Comparison of ENCODE assay signal across 11 cellular contexts in genomic region chr10:122126763-122127659, GRCh38.
DNase-seq lines count a peak whose midpoint lies in the region; ATAC-seq and TF ChIP-seq lines count a peak whose summit lies in the region.
"Had no signal": no experiment of that assay in that cellular context is flagged by ENCODE, and none has a peak within 500 bp of the region (broad histone marks: within the 10 kb centered on the region; RNA-seq: fewer than 3 reads in every experiment).

No MANE protein-coding gene starts in this region.

- TF ChIP-seq POLR2A in suprapubic skin (IDR thresholded peaks at IDR 0.05), result no peak

- H3K4me1 Mint-ChIP-seq in HFFc6 (ENCODE audit: low read depth) (peaks cover 36% of the 10 kb centered on the region), endothelial cell (ENCODE audit: unreplicated experiment) (no peaks in the 10 kb centered on the region)

- peak; percentile 88 for DNase-seq in HFFc6
- peak; percentile 89 for DNase-seq in astrocyte of the cerebellum (ENCODE audit: low read depth)
- peak; percentile 95 for DNase-seq in iris pigment epithelial cell (ENCODE audit: low read depth)
- no peak for DNase-seq in suprapubic skin (ENCODE audit: low spot score in 2 of 2)
- DNase-seq in substantia nigra (lab: John Stamatoyannopoulos, UW), result no peak
- no peak for DNase-seq in endothelial cell (ENCODE audit: low spot score)
- DNase-seq: activated CD8-positive, alpha-beta memory T cell treated with anti-CD3 and anti-CD28 coated beads, Interleukin-2, amount 50 U/mL, for 48 hours; NCI-H345 had no signal

- WGBS in suprapubic skin, result 48% methylated on average over 6 of the region's 6 CpGs

- no peaks in the 10 kb centered on the region for H3K36me3 ChIP-seq in suprapubic skin
- H3K36me3 ChIP-seq: neutrophil had no signal

- H3K4me3 ChIP-seq in astrocyte of the cerebellum (ENCODE audit: low read depth, low read length) (no peak overlapping the region), suprapubic skin (no peak overlapping the region)

- in situ Hi-C loops in astrocyte of the cerebellum (cut with HindIII; ENCODE audit: low sequenced_read_pairs), result no loop called here

- peaks cover 3% of the 10 kb centered on the region for H3K27me3 Mint-ChIP-seq in HFFc6 (ENCODE audit: insufficient read depth)
- H3K27me3 Mint-ChIP-seq in endothelial cell (ENCODE audit: unreplicated experiment), result peaks cover 2% of the 10 kb centered on the region

- H3K4me3 Mint-ChIP-seq in HFFc6 (peak overlapping the region; percentile 31), endothelial cell (ENCODE audit: unreplicated experiment) (no peak overlapping the region)

- no peak for TF ChIP-seq CTCF in HFFc6 (IDR thresholded peaks at IDR 0.05)
- no peak for TF ChIP-seq CTCF in astrocyte of the cerebellum (IDR thresholded peaks at IDR 0.05; ENCODE audit: low read depth, low read length, missing control alignments)
- no peak for TF ChIP-seq CTCF in suprapubic skin (IDR thresholded peaks at IDR 0.05)
- TF ChIP-seq CTCF in endothelial cell (IDR thresholded peaks at IDR 0.05; ENCODE audit: unreplicated experiment), result no peak

- H3K9me3 ChIP-seq in suprapubic skin, result no peaks in the 10 kb centered on the region
- H3K9me3 ChIP-seq: neutrophil had no signal

- TF ChIP-seq EP300 in suprapubic skin (IDR thresholded peaks at IDR 0.05), result no peak

- no peaks in the 10 kb centered on the region for H3K27me3 ChIP-seq in suprapubic skin

- peaks cover 10% of the 10 kb centered on the region; the same call in 1 of the 2 replicates for H3K36me3 Mint-ChIP-seq in HFFc6 (ENCODE audit: low read depth)
- no peaks in the 10 kb centered on the region for H3K36me3 Mint-ChIP-seq in endothelial cell (ENCODE audit: low read depth, unreplicated experiment)

- H3K4me1 ChIP-seq in suprapubic skin, result peaks cover 35% of the 10 kb centered on the region

- H3K27ac ChIP-seq in suprapubic skin (peak overlapping the region; percentile 73), substantia nigra (ENCODE audit: low read depth, low read length, poor library complexity, severe bottlenecking) (no peak overlapping the region)
- H3K27ac ChIP-seq: neutrophil had no signal

- H3K27ac Mint-ChIP-seq in HFFc6 (peak overlapping the region; percentile 68), endothelial cell (ENCODE audit: unreplicated experiment) (no peak overlapping the region)

- ATAC-seq in HG02610 (IDR thresholded peaks at IDR 0.05; ENCODE audit: unreplicated experiment), result no peak
- no peak for ATAC-seq in GM21786 (IDR thresholded peaks at IDR 0.05; ENCODE audit: unreplicated experiment)

- no peaks in the 10 kb centered on the region for H3K9me3 Mint-ChIP-seq in HFFc6
- H3K9me3 Mint-ChIP-seq in endothelial cell (ENCODE audit: unreplicated experiment), result no peaks in the 10 kb centered on the region

Comparison
In these comparisons a context has a peak if more than half of its experiments do, and no peak if none do; other contexts are left out.
1. DNase-seq: peak in HFFc6 (single experiment), astrocyte of the cerebellum (single experiment) and iris pigment epithelial cell (single experiment); none in suprapubic skin (0 of 2), substantia nigra (0 of 49) and endothelial cell (single experiment).